8 cellular contexts compared by ENCODE assay signal in genomic region chr1:149390173-149390926, GRCh38.
DNase-seq lines count a peak whose midpoint lies in the region; TF ChIP-seq lines count a peak whose summit lies in the region.
"Not testable (repeated sequence)": the region's sequence is repeated elsewhere in the genome, so short reads cannot be mapped to it uniquely, and the experiment has no call there.

No MANE protein-coding gene starts in this region.

- not testable (repeated sequence) for H3K36me3 ChIP-seq in KMS-11 (ENCODE audit: insufficient read depth); prostate gland

- peak overlapping the region; percentile 76 for H2AFZ ChIP-seq in KMS-11 (ENCODE audit: low read depth)

- TF ChIP-seq POLR2A in prostate gland (IDR thresholded peaks at IDR 0.05), result peak; percentile 48

- DNase-seq in Caki2 (ENCODE audit: low read depth) (peak; percentile 88), SIG-M5 treated with dmso at 0.1 percent for 504 hours (lab: John Stamatoyannopoulos, UW; ENCODE audit: unreplicated experiment) (peak; percentile 58), activated T-cell treated with anti-CD3 and anti-CD28 coated beads for 24 hours (ENCODE audit: low read depth) (peak; percentile 47), inferior parietal cortex (ENCODE audit: extremely low spot score) (peak; percentile 20), prostate gland (ENCODE audit: low spot score) (peak; percentile 36)
- peak; percentile 33 for DNase-seq in stimulated activated naive CD4-positive, alpha-beta T cell treated with Interleukin-2 at 50 U/mL for 16 hours (lab: John Stamatoyannopoulos, UW)

- H3K27me3 Mint-ChIP-seq in dendritic cell treated with granulocyte-macrophage colony-stimulating factor and Interleukin-4, amounts not matched to agents 40 ng/mL and 50 ng/mL, for 4 days, result not testable (repeated sequence)

- peaks cover 29% of the 10 kb centered on the region for H3K4me1 ChIP-seq in KMS-11 (ENCODE audit: low read depth, poor library complexity, severe bottlenecking)
- not testable (repeated sequence) for H3K4me1 ChIP-seq in prostate gland (replicated peaks)

- WGBS in prostate gland, result 0% methylated on average over 1 of the region's 69 CpGs

- H3K27ac Mint-ChIP-seq in dendritic cell treated with granulocyte-macrophage colony-stimulating factor and Interleukin-4, amounts not matched to agents 40 ng/mL and 50 ng/mL, for 4 days, result peak overlapping the region; percentile 72

- H3K27me3 ChIP-seq in KMS-11 (ENCODE audit: insufficient read depth, low read depth); prostate gland (replicated peaks; ENCODE audit: insufficient read depth): not testable (repeated sequence)

- TF ChIP-seq CTCF in KMS-11 (conservative IDR thresholded peaks at IDR 0.05; ENCODE audit: low read depth, low read length), result not testable (repeated sequence)
- TF ChIP-seq CTCF in prostate gland (IDR thresholded peaks at IDR 0.05), result peak in 1 of 4 experiments; percentile 20

- not testable (repeated sequence) for H3K4me3 ChIP-seq in KMS-11 (IDR thresholded peaks at IDR 0.05; ENCODE audit: insufficient read depth, low read depth, low read length)
- peak overlapping the region; percentile 31 to 41 for H3K4me3 ChIP-seq in prostate gland

- in situ Hi-C loops in Caki2 (cut with HindIII; ENCODE audit: low pct_unique_long_range_greater_than_20kb, low sequenced_read_pairs), result not testable (repeated sequence)

- not testable (repeated sequence) for H3K36me3 Mint-ChIP-seq in dendritic cell treated with granulocyte-macrophage colony-stimulating factor and Interleukin-4, amounts not matched to agents 40 ng/mL and 50 ng/mL, for 4 days (ENCODE audit: low read depth)

- peak overlapping the region; percentile 69; the same call in 1 of the 2 replicates for H3K9ac ChIP-seq in KMS-11

- peaks cover 12% of the 10 kb centered on the region for H3K4me1 Mint-ChIP-seq in dendritic cell treated with granulocyte-macrophage colony-stimulating factor and Interleukin-4, amounts not matched to agents 40 ng/mL and 50 ng/mL, for 4 days (ENCODE audit: low read depth)

- H3K27ac ChIP-seq in KMS-11 (peak overlapping the region; percentile 55), prostate gland (peak overlapping the region in 1 of 2 donors; percentile 67)

- peak overlapping the region; percentile 78 for H3K4me3 Mint-ChIP-seq in dendritic cell treated with granulocyte-macrophage colony-stimulating factor and Interleukin-4, amounts not matched to agents 40 ng/mL and 50 ng/mL, for 4 days

- H3K79me2 ChIP-seq in KMS-11 (ENCODE audit: insufficient read depth, low read depth), result peaks cover 24% of the 10 kb centered on the region

- peak overlapping the region; percentile 31; the same call in 1 of the 2 replicates for H3K4me2 ChIP-seq in KMS-11

- H3K9me3 Mint-ChIP-seq in dendritic cell treated with granulocyte-macrophage colony-stimulating factor and Interleukin-4, amounts not matched to agents 40 ng/mL and 50 ng/mL, for 4 days, result not testable (repeated sequence)

- H4K20me1 ChIP-seq in KMS-11 (ENCODE audit: insufficient read depth), result not testable (repeated sequence)

- not testable (repeated sequence) for H3K9me3 ChIP-seq in prostate gland

- intact Hi-C loops in dendritic cell treated with granulocyte-macrophage colony-stimulating factor and Interleukin-4, amounts not matched to agents 40 ng/mL and 50 ng/mL, for 4 days (cut with micrococcal nuclease); prostate gland (cut with DNase I): not testable (repeated sequence)

Comparison
In these comparisons a context has a peak if more than half of its experiments do, and no peak if none do; other contexts are left out.
1. DNase-seq: peak in every context shown above with its lines; median percentile 88 in Caki2; 58 in SIG-M5 treated with dmso at 0.1 percent for 504 hours; 47 in activated T-cell treated with anti-CD3 and anti-CD28 coated beads for 24 hours; 36 in prostate gland; 33 in stimulated activated naive CD4-positive, alpha-beta T cell treated with Interleukin-2 at 50 U/mL for 16 hours; 20 in inferior parietal cortex.